ENCODE assay signal across 1 cellular context in genomic region chr14:100726467-100726811, GRCh38.
TF ChIP-seq lines count a peak whose summit lies in the region.

No MANE protein-coding gene starts in this region.

TF ChIP-seq in neural cell, 6 proteins besides CTCF, POLR2A, EP300 and RAD21:
- TF ChIP-seq TAF1 (IDR thresholded peaks at IDR 0.05; ENCODE audit: low read depth) (no peak), POLR2AphosphoS5 (IDR thresholded peaks at IDR 0.05) (no peak), REST (IDR thresholded peaks at IDR 0.05; ENCODE audit: borderline replicate concordance) (no peak), MXI1 (conservative IDR thresholded peaks at IDR 0.05; ENCODE audit: poor library complexity, severe bottlenecking) (no peak)
